In genomic region chr4:111631157-111631999, GRCh38 we compare ENCODE assay signal across 8 cellular contexts.
DNase-seq lines count a peak whose midpoint lies in the region; ATAC-seq and TF ChIP-seq lines count a peak whose summit lies in the region.

No MANE protein-coding gene starts in this region.

- no peaks in the 10 kb centered on the region for H3K9me3 Mint-ChIP-seq in chondrocyte (ENCODE audit: low read depth)
- H3K9me3 Mint-ChIP-seq in CD14-positive monocyte: peaks cover 0 to 2% (median 0%) of the 10 kb centered on the region in 7 donors

- H3K9ac ChIP-seq in MM.1S (ENCODE audit: low read length): no peak overlapping the region

- H2AFZ ChIP-seq in MM.1S (ENCODE audit: low read length): no peak overlapping the region

- no peaks in the 10 kb centered on the region for H3K27me3 ChIP-seq in cardiac muscle cell
- H3K27me3 ChIP-seq in MM.1S (replicated peaks; ENCODE audit: insufficient read depth, low read length): no peaks in the 10 kb centered on the region
- H3K27me3 ChIP-seq in suprapubic skin: peaks cover 3% of the 10 kb centered on the region
- H3K27me3 ChIP-seq in uterus: peaks cover 0 to 12% of the 10 kb centered on the region in 2 donors

- H3K79me2 ChIP-seq in MM.1S (ENCODE audit: low read length): no peaks in the 10 kb centered on the region

- no peaks in the 10 kb centered on the region for H3K9me3 ChIP-seq in cardiac muscle cell (ENCODE audit: low read depth)
- H3K9me3 ChIP-seq in MM.1S (replicated peaks; ENCODE audit: insufficient read depth, low read length): no peaks in the 10 kb centered on the region
- H3K9me3 ChIP-seq in suprapubic skin: no peaks in the 10 kb centered on the region
- H3K9me3 ChIP-seq in uterus: no peaks in the 10 kb centered on the region

- TF ChIP-seq POLR2A in suprapubic skin (IDR thresholded peaks at IDR 0.05) (no peak), uterus (IDR thresholded peaks at IDR 0.05) (no peak)

- H3K9me2 ChIP-seq in MM.1S (replicated peaks; ENCODE audit: insufficient read depth, low read length): no peaks in the 10 kb centered on the region

- WGBS in suprapubic skin: 56% methylated on average over 2 of the region's 2 CpGs

- no peaks in the 10 kb centered on the region for H3F3A ChIP-seq in MM.1S (ENCODE audit: insufficient read depth, low read length)

- H3K4me2 ChIP-seq in MM.1S (ENCODE audit: low read depth, low read length): no peak overlapping the region

- no peak for TF ChIP-seq EP300 in suprapubic skin (IDR thresholded peaks at IDR 0.05)

- no peak overlapping the region for H3K27ac Mint-ChIP-seq in chondrocyte (ENCODE audit: unreplicated experiment)
- no peak overlapping the region for H3K27ac Mint-ChIP-seq in CD14-positive monocyte

- H3K27ac ChIP-seq in cardiac muscle cell (no peak overlapping the region), MM.1S (ENCODE audit: low read length) (no peak overlapping the region), suprapubic skin (peak overlapping the region; percentile 2), uterus (no peak overlapping the region)

- peak; percentile 53 for TF ChIP-seq CTCF in cardiac muscle cell (IDR thresholded peaks at IDR 0.05; ENCODE audit: low read depth, low read length)
- peak; percentile 49 for TF ChIP-seq CTCF in MM.1S (IDR thresholded peaks at IDR 0.05; ENCODE audit: low read length)
- TF ChIP-seq CTCF in chondrocyte (IDR thresholded peaks at IDR 0.05): peak; percentile 77
- TF ChIP-seq CTCF in suprapubic skin (IDR thresholded peaks at IDR 0.05): no peak
- TF ChIP-seq CTCF in uterus (IDR thresholded peaks at IDR 0.05): no peak
- TF ChIP-seq CTCF in CD14-positive monocyte (IDR thresholded peaks at IDR 0.05): no peak

- H4K20me1 ChIP-seq in MM.1S (ENCODE audit: insufficient read depth, low read length): no peaks in the 10 kb centered on the region

- DNase-seq in cardiac muscle cell (ENCODE audit: low read depth in 1 of 2, low spot score in 1 of 2): peak; percentile 35 to 39
- no peak for DNase-seq in Right ventricle myocardium inferior (ENCODE audit: missing footprints)
- DNase-seq in MM.1S: peak; percentile 27
- DNase-seq in chondrocyte (ENCODE audit: low spot score): no peak
- DNase-seq in suprapubic skin (ENCODE audit: low spot score in 2 of 2): no peak
- DNase-seq in uterus: no peak
- no peak for DNase-seq in CD14-positive monocyte (ENCODE audit: low spot score)

- H3K4me1 ChIP-seq in cardiac muscle cell (ENCODE audit: low read depth) (no peaks in the 10 kb centered on the region), MM.1S (ENCODE audit: low read length) (no peaks in the 10 kb centered on the region), suprapubic skin (peaks cover 31% of the 10 kb centered on the region), uterus (no peaks in the 10 kb centered on the region)

- H3K4me3 Mint-ChIP-seq in chondrocyte (ENCODE audit: unreplicated experiment) (no peak overlapping the region), CD14-positive monocyte (no peak overlapping the region)

- H3K4me3 ChIP-seq in cardiac muscle cell (no peak overlapping the region), MM.1S (ENCODE audit: low read length) (no peak overlapping the region), suprapubic skin (no peak overlapping the region), uterus (no peak overlapping the region)

- no peaks in the 10 kb centered on the region for H3K36me3 Mint-ChIP-seq in chondrocyte (ENCODE audit: low read depth)
- no peaks in the 10 kb centered on the region for H3K36me3 Mint-ChIP-seq in CD14-positive monocyte

- intact Hi-C loops in Right ventricle myocardium inferior (cut with DNase I): no loop called here
- intact Hi-C loops in uterus (cut with DNase I; ENCODE audit: low total_unique reads): no loop called here
- intact Hi-C loops in CD14-positive monocyte (cut with micrococcal nuclease): no loop called here

- no peaks in the 10 kb centered on the region for H3K36me3 ChIP-seq in cardiac muscle cell
- no peaks in the 10 kb centered on the region for H3K36me3 ChIP-seq in MM.1S (replicated peaks; ENCODE audit: insufficient read depth, low read length)
- no peaks in the 10 kb centered on the region for H3K36me3 ChIP-seq in suprapubic skin
- H3K36me3 ChIP-seq in uterus: no peaks in the 10 kb centered on the region

- H3K27me3 Mint-ChIP-seq in chondrocyte (ENCODE audit: low read depth): peaks cover 34% of the 10 kb centered on the region
- H3K27me3 Mint-ChIP-seq in CD14-positive monocyte (ENCODE audit: low read depth in 3 of 3): peaks cover 0 to 7% (median 6%) of the 10 kb centered on the region in 3 donors

- ATAC-seq in Right ventricle myocardium inferior: no peak
- no peak for ATAC-seq in HG03196 (IDR thresholded peaks at IDR 0.05; ENCODE audit: unreplicated experiment)

- H3K4me1 Mint-ChIP-seq in chondrocyte (ENCODE audit: low read depth) (peaks cover 6% of the 10 kb centered on the region), CD14-positive monocyte (no peaks in the 10 kb centered on the region)

Comparison
In these comparisons a context has a peak if more than half of its experiments do, and no peak if none do; other contexts are left out.
1. DNase-seq: peak in cardiac muscle cell (2 of 2) and MM.1S (single experiment); none in Right ventricle myocardium inferior (single experiment), chondrocyte (single experiment), suprapubic skin (0 of 2), uterus (0 of 2) and CD14-positive monocyte (single experiment).
2. CTCF ChIP-seq: peak in cardiac muscle cell (single experiment), MM.1S (single experiment) and chondrocyte (single experiment); none in suprapubic skin (0 of 2), uterus (0 of 4) and CD14-positive monocyte (single experiment).